ENCODE assay signal across 8 cellular contexts in the genomic region with DNA sequence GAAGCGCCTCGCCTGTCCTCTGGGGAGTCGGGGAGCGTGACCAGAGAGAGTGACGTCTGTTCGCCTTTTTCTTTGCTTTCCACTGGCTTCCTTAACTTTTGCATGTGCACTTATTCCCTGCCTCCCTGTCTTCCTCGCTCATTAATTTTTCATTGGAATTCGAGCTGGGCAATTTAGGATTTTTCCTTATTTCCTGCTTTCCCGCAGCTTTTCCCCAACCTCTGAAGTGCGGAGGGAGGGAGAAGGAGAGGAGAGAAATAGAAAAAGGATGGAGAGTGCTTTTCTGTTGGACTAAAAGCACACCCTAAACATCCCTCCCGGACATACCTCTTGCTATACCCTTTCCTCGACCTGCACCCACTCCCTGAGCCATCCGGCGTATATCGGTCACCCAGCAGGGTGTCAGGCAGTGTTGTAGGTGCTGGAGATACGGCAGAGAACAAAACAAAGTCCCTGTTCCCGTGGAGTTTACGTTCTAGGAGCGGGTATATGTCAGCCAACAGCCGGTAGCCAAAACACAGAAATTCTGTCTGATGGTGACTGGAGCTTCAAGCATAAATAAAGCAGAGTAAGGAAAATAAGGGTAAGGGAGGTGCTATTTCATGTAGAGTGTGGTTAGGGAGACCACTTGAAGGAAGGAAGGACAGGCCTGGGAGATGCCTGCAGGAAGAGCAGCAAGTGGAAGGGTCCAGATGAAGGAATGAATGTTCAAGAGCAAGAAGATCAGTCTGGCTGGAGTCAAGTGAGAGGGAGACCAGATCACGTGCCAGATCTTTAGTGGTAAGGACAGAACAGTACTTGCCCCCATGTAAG. TPM values are rescaled to one million over a fixed set of nuclear protein-coding genes. Genes with fewer than 3 reads are reported as not detected.
DNase-seq lines count a peak whose midpoint lies in the region; ATAC-seq lines count a peak whose summit lies in the region.

No MANE protein-coding gene starts in this region.

- H3K4me2 ChIP-seq in neuronal stem cell (ENCODE audit: insufficient read depth, low read length, poor library complexity, severe bottlenecking): peak overlapping the region; percentile 56

- H4K91ac ChIP-seq in neuronal stem cell (ENCODE audit: low read depth, low read length, poor library complexity): no peak overlapping the region

- in situ Hi-C loops in G401 (cut with HindIII; ENCODE audit: low sequenced_read_pairs): no loop called here

- H3K4me3 ChIP-seq in NT2/D1 (ENCODE audit: insufficient read length, low read depth): peak overlapping the region; percentile 73
- H3K4me3 ChIP-seq in effector memory CD4-positive, alpha-beta T cell (ENCODE audit: insufficient read depth, low read depth, low read length, poor library complexity, severe bottlenecking): peak overlapping the region; percentile 90
- peak overlapping the region; percentile 92 to 99 for H3K4me3 ChIP-seq in neuronal stem cell (ENCODE audit: low read length in 2 of 2)

- H3K4ac ChIP-seq in neuronal stem cell (ENCODE audit: low read length): no peak overlapping the region

- WGBS in neuronal stem cell (ENCODE audit: extremely low coverage in 2 of 2, insufficient read length in 2 of 2, insufficient replicate concordance in 1 of 2), 2 donors: no CpG with 5 or more reads among the region's 21 CpGs

- ATAC-seq in GM21619 (IDR thresholded peaks at IDR 0.05; ENCODE audit: unreplicated experiment): no peak
- ATAC-seq in GM18867 (IDR thresholded peaks at IDR 0.05; ENCODE audit: unreplicated experiment): no peak
- no peak for ATAC-seq in GM18511 (IDR thresholded peaks at IDR 0.05; ENCODE audit: unreplicated experiment)

- no peak overlapping the region for H2BK120ac ChIP-seq in neuronal stem cell (ENCODE audit: low read depth, low read length)

- no peak overlapping the region for H2BK15ac ChIP-seq in neuronal stem cell (ENCODE audit: low read length)

- H3K36me3 ChIP-seq in NT2/D1 (ENCODE audit: insufficient read depth, insufficient read length, low read length): peaks cover 13% of the 10 kb centered on the region
- no peaks in the 10 kb centered on the region for H3K36me3 ChIP-seq in effector memory CD4-positive, alpha-beta T cell (ENCODE audit: control insufficient read depth, insufficient read depth, low read length)
- peaks cover 0 to 31% of the 10 kb centered on the region in 2 donors for H3K36me3 ChIP-seq in neuronal stem cell (replicated peaks in 1 of 2; ENCODE audit: control insufficient read depth in 2 of 2, insufficient read depth in 2 of 2, low read length in 2 of 2)

- DNase-seq in G401 (ENCODE audit: low spot score): peak; percentile 33
- DNase-seq in NT2/D1 (ENCODE audit: low read depth, low spot score): no peak
- no peak for DNase-seq in effector memory CD4-positive, alpha-beta T cell
- peak; percentile 11 for DNase-seq in neuronal stem cell (ENCODE audit: low spot score)
- DNase-seq in NCI-H1694 (lab: John Stamatoyannopoulos, UW): no peak

- H3K27ac ChIP-seq in effector memory CD4-positive, alpha-beta T cell (ENCODE audit: insufficient read depth, low read length, poor library complexity, severe bottlenecking): peak overlapping the region; percentile 94
- no peak overlapping the region for H3K27ac ChIP-seq in neuronal stem cell (replicated peaks; ENCODE audit: low read length)

- H2BK5ac ChIP-seq in neuronal stem cell (ENCODE audit: low read length): peak overlapping the region; percentile 79

- H3K9ac ChIP-seq in NT2/D1 (ENCODE audit: insufficient read length, low read depth): peak overlapping the region; percentile 81
- H3K9ac ChIP-seq in neuronal stem cell (ENCODE audit: low read depth, low read length, poor library complexity): peak overlapping the region; percentile 65

- H3K4me1 ChIP-seq in NT2/D1 (ENCODE audit: insufficient read depth, insufficient read length) (no peaks in the 10 kb centered on the region), neuronal stem cell (ENCODE audit: control insufficient read depth in 2 of 2, insufficient read depth in 1 of 2, low read depth in 1 of 2, low read length in 2 of 2) (peaks cover 5 to 8% of the 10 kb centered on the region in 2 donors)
- peaks cover 10% of the 10 kb centered on the region for H3K4me1 ChIP-seq in effector memory CD4-positive, alpha-beta T cell (ENCODE audit: control insufficient read depth, insufficient read depth, low read length, poor library complexity, severe bottlenecking)

- peak overlapping the region; percentile 96 for H2AFZ ChIP-seq in neuronal stem cell (ENCODE audit: low read length)

- H3K9me3 ChIP-seq in NT2/D1 (ENCODE audit: insufficient read depth, low read length): no peaks in the 10 kb centered on the region
- H3K9me3 ChIP-seq in effector memory CD4-positive, alpha-beta T cell (ENCODE audit: control insufficient read depth, low read length): no peaks in the 10 kb centered on the region
- peaks cover 0 to 4% of the 10 kb centered on the region in 2 donors for H3K9me3 ChIP-seq in neuronal stem cell (replicated peaks in 1 of 2; ENCODE audit: control insufficient read depth in 2 of 2, insufficient read depth in 1 of 2, low read depth in 1 of 2, low read length in 2 of 2)

- peak overlapping the region; percentile 96 for H3K18ac ChIP-seq in neuronal stem cell (ENCODE audit: low read length)

- no peak overlapping the region for H4K8ac ChIP-seq in neuronal stem cell (ENCODE audit: low read depth, low read length)

- no peaks in the 10 kb centered on the region for H3K79me1 ChIP-seq in neuronal stem cell (ENCODE audit: low read depth, low read length)

- no peak overlapping the region for H2BK12ac ChIP-seq in neuronal stem cell (ENCODE audit: low read length)

- peaks cover 9% of the 10 kb centered on the region for H3K27me3 ChIP-seq in NT2/D1 (ENCODE audit: insufficient read depth, insufficient read length)
- H3K27me3 ChIP-seq in effector memory CD4-positive, alpha-beta T cell (replicated peaks; ENCODE audit: control insufficient read depth, insufficient read depth, low read length, poor library complexity, severe bottlenecking): no peaks in the 10 kb centered on the region
- H3K27me3 ChIP-seq in neuronal stem cell (ENCODE audit: control insufficient read depth in 3 of 3, insufficient read depth in 3 of 3, low read depth in 1 of 3, low read length in 3 of 3): peaks cover 0 to 14% (median 11%) of the 10 kb centered on the region in 3 experiments

- H3K23ac ChIP-seq in neuronal stem cell (ENCODE audit: low read depth, low read length, poor library complexity): peak overlapping the region; percentile 12

- peak overlapping the region; percentile 14 for H3K14ac ChIP-seq in neuronal stem cell (ENCODE audit: low read length)

- no peak overlapping the region for H2AK5ac ChIP-seq in neuronal stem cell (ENCODE audit: low read depth, low read length)

RNA-seq across cellular contexts. Expression of gene ZFR, which starts 0.6 kb away (rescaled TPM):
- total RNA-seq in G401 (2014; rRNA removed; shearing (Covaris generic)): 62.1 and 93.9 TPM in 2 replicates
- polyA plus RNA-seq in neuronal stem cell (2013, experiment 1 of 2): 66.1 TPM
- polyA plus RNA-seq in neuronal stem cell (2013, experiment 2 of 2): 66.4 TPM

Comparison
In these comparisons a context has a peak if more than half of its experiments do, and no peak if none do; other contexts are left out.
1. DNase-seq: peak in G401 (single experiment) and neuronal stem cell (single experiment); none in NT2/D1 (single experiment), effector memory CD4-positive, alpha-beta T cell (0 of 3) and NCI-H1694 (single experiment).
2. Peak in every context shown above with its lines, with median percentiles within 50 percentile points of each other: H3K4me3 ChIP-seq.